Comparison of ENCODE assay signal across 15 cellular contexts in the genomic region with DNA sequence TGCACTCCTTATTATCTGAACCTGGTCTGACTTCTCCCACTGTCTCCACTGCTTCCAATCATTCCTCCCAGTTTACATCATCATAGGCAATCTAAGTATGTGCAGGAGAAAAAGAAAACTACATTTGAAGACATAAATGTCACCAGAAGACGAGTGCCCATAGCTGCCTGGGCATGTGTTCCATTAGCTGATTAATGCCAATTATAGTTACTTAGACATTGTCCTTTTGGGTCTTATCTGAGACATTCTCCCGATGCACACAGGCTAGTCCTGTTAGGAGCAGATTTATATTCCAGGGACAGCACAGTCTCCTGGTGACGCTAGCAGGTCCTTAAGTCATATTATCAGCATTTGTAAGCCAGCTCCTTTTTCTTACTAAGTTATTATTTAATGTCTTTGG. TPM values are rescaled to one million over a fixed set of nuclear protein-coding genes. Genes with fewer than 3 reads are reported as not detected.
DNase-seq lines count a peak whose midpoint lies in the region; ATAC-seq and TF ChIP-seq lines count a peak whose summit lies in the region.
"Had no signal": no experiment of that assay in that cellular context is flagged by ENCODE, and none has a peak within 500 bp of the region (broad histone marks: within the 10 kb centered on the region; RNA-seq: fewer than 3 reads in every experiment).

No MANE protein-coding gene starts in this region.

- H3K4me3 Mint-ChIP-seq in brain = no peak overlapping the region
- H3K4me3 Mint-ChIP-seq in mesothelial cell of epicardium = no peak overlapping the region
- H3K4me3 Mint-ChIP-seq: CD8-positive, alpha-beta memory T cell had no signal

- no peak overlapping the region for H3K4me3 ChIP-seq in smooth muscle cell
- H3K4me3 ChIP-seq: BLaER1, HAP-1 had no signal

- no peaks in the 10 kb centered on the region for H4K20me1 ChIP-seq in smooth muscle cell (ENCODE audit: low read depth)
- H4K20me1 ChIP-seq: BLaER1 had no signal

- no peaks in the 10 kb centered on the region for H3K36me3 ChIP-seq in smooth muscle cell (ENCODE audit: low read depth)
- H3K36me3 ChIP-seq: BLaER1, HAP-1 had no signal

- peaks cover 28% of the 10 kb centered on the region for H3F3A ChIP-seq in smooth muscle cell (ENCODE audit: low read depth)

- peak overlapping the region; percentile 29 for H3K27ac ChIP-seq in smooth muscle cell (ENCODE audit: low read depth)
- H3K27ac ChIP-seq: 22Rv1, BLaER1 had no signal

- 66% methylated on average over 3 of the region's 3 CpGs for WGBS in smooth muscle cell (ENCODE audit: low lambda C conversion rate)

- no peaks in the 10 kb centered on the region for H3K9me3 ChIP-seq in smooth muscle cell (replicated peaks; ENCODE audit: low read depth)
- H3K9me3 ChIP-seq: BLaER1, Caco-2, HAP-1 had no signal

- no peaks in the 10 kb centered on the region for H3K27me3 ChIP-seq in smooth muscle cell (ENCODE audit: low read depth)
- H3K27me3 ChIP-seq: BLaER1 had no signal

- no peak overlapping the region for H2AFZ ChIP-seq in smooth muscle cell (ENCODE audit: low read depth)

- H3K9me3 Mint-ChIP-seq in brain = no peaks in the 10 kb centered on the region
- H3K9me3 Mint-ChIP-seq in mesothelial cell of epicardium = no peaks in the 10 kb centered on the region
- H3K9me3 Mint-ChIP-seq: CD8-positive, alpha-beta memory T cell had no signal

- no peak for TF ChIP-seq CTCF in brain (conservative IDR thresholded peaks at IDR 0.05)
- TF ChIP-seq CTCF in mesothelial cell of epicardium (IDR thresholded peaks at IDR 0.05; ENCODE audit: unreplicated experiment) = no peak
- TF ChIP-seq CTCF in smooth muscle cell (IDR thresholded peaks at IDR 0.05; ENCODE audit: borderline replicate concordance, insufficient read depth, poor library complexity, severe bottlenecking) = no peak

- DNase-seq in NCI-H82 (lab: John Stamatoyannopoulos, UW) = peak; percentile 61
- DNase-seq in NCI-H82 treated with DMSO at 0.1 percent for 48 hours (lab: John Stamatoyannopoulos, UW; ENCODE audit: unreplicated experiment) = no peak
- no peak for DNase-seq in mesothelial cell of epicardium (ENCODE audit: low spot score in 2 of 2, unreplicated experiment in 2 of 2)
- no peak for DNase-seq in smooth muscle cell (lab: John Stamatoyannopoulos, UW; ENCODE audit: unreplicated experiment)
- DNase-seq in NOMO-1 treated with DMSO at 0.1 percent for 48 hours (lab: John Stamatoyannopoulos, UW; ENCODE audit: unreplicated experiment) = no peak
- DNase-seq in KBM-7 = no peak
- DNase-seq: Caco-2; CD8-positive, alpha-beta memory T cell; DND-41; GDM1 had no signal

- H3K79me2 ChIP-seq in smooth muscle cell (ENCODE audit: low read depth) = no peaks in the 10 kb centered on the region

- no peaks in the 10 kb centered on the region for H3K36me3 Mint-ChIP-seq in brain
- H3K36me3 Mint-ChIP-seq in mesothelial cell of epicardium = no peaks in the 10 kb centered on the region
- H3K36me3 Mint-ChIP-seq: CD8-positive, alpha-beta memory T cell had no signal

- in situ Hi-C loops in KBM-7 (cut with MboI; ENCODE audit: low pct_unique_long_range_greater_than_20kb, low sequenced_read_pairs) = no loop called here

- H3K4me1 Mint-ChIP-seq in brain (peaks cover 57% of the 10 kb centered on the region), mesothelial cell of epicardium (peaks cover 57% of the 10 kb centered on the region)

- peaks cover 42% of the 10 kb centered on the region for H3K4me1 ChIP-seq in smooth muscle cell (ENCODE audit: low read depth)

- no peak overlapping the region for H3K4me2 ChIP-seq in smooth muscle cell
- H3K4me2 ChIP-seq: BLaER1 had no signal

- no peak for ATAC-seq in HG03045 (IDR thresholded peaks at IDR 0.05; ENCODE audit: unreplicated experiment)

- H3K27ac Mint-ChIP-seq in brain = peak overlapping the region; percentile 50 to 92 (median 69)
- H3K27ac Mint-ChIP-seq in mesothelial cell of epicardium = peak overlapping the region; percentile 50
- H3K27ac Mint-ChIP-seq: CD8-positive, alpha-beta memory T cell had no signal

- no peak overlapping the region for H3K9ac ChIP-seq in smooth muscle cell (ENCODE audit: low read depth)
- H3K9ac ChIP-seq: BLaER1 had no signal

- H3K27me3 Mint-ChIP-seq in brain = no peaks in the 10 kb centered on the region
- H3K27me3 Mint-ChIP-seq in mesothelial cell of epicardium (ENCODE audit: low read depth) = no peaks in the 10 kb centered on the region

RNA-seq across cellular contexts. Expression of gene PTGFRN, which starts 52.6 kb away (rescaled TPM):
- polyA plus RNA-seq in brain (ENCODE audit: insufficient read depth, low read depth, low replicate concordance) = 8.7 TPM
- 100 to 108 TPM (median 106 TPM) in 3 replicates for total RNA-seq in mesothelial cell of epicardium
- total RNA-seq in smooth muscle cell = 97.9 and 152 TPM in 2 replicates
- 62.6 and 64.2 TPM in 2 replicates for polyA plus RNA-seq in smooth muscle cell
